Comparison of ENCODE assay signal across 6 cellular contexts in genomic region chr2:73717695-73718094, GRCh38. TPM values are rescaled to one million over a fixed set of nuclear protein-coding genes. Genes with fewer than 3 reads are reported as not detected.
DNase-seq lines count a peak whose midpoint lies in the region; ATAC-seq, FAIRE-seq and TF ChIP-seq lines count a peak whose summit lies in the region.
"Not testable (repeated sequence)": the region's sequence is repeated elsewhere in the genome, so short reads cannot be mapped to it uniquely, and the experiment has no call there.

No MANE protein-coding gene starts in this region.

- H3K4me2 ChIP-seq in HepG2 (ENCODE audit: low read depth, low read length), result peak overlapping the region; percentile 65
- H3K4me2 ChIP-seq in neural progenitor cell, result not testable (repeated sequence)

- WGBS in HepG2 (ENCODE audit: low lambda C conversion rate), result 73% methylated on average over 2 of the region's 4 CpGs

- TF ChIP-seq CTCF in bronchial epithelial cell (IDR thresholded peaks at IDR 0.05; ENCODE audit: insufficient read depth, low read length, severe bottlenecking); endothelial cell (IDR thresholded peaks at IDR 0.05; ENCODE audit: unreplicated experiment); HepG2 (CRISPR knock-in tag; IDR thresholded peaks at IDR 0.05); neural progenitor cell (IDR thresholded peaks at IDR 0.05); vagina (IDR thresholded peaks at IDR 0.05): not testable (repeated sequence)

- not testable (repeated sequence) for H4K20me1 ChIP-seq in HepG2 (ENCODE audit: insufficient read depth, low read length); neural progenitor cell (ENCODE audit: low read depth)

- not testable (repeated sequence) for H3K27ac ChIP-seq in HepG2 (ENCODE audit: extremely low read length, insufficient read depth, low read length); neural progenitor cell; vagina

- H3K36me3 ChIP-seq in bronchial epithelial cell (ENCODE audit: control insufficient read depth, insufficient read depth, low read length); HepG2 (replicated peaks in 1 of 2; ENCODE audit: control insufficient read depth in 1 of 2, insufficient read depth in 2 of 2, low read length in 2 of 2); neural progenitor cell; vagina: not testable (repeated sequence)

- not testable (repeated sequence) for BruUV-seq in HepG2 (replicated peaks; lab: Mats Ljungman, UMichigan)

- in situ Hi-C loops in HepG2 (cut with HindIII; ENCODE audit: extremely low pct_ligation_motif_present, low pct_unique_long_range_greater_than_20kb), result not testable (repeated sequence)

- H3K9ac ChIP-seq in HepG2 (ENCODE audit: insufficient read depth, low read depth, low read length); neural progenitor cell: not testable (repeated sequence)

- peaks cover 13% of the 10 kb centered on the region for H3K4me1 Mint-ChIP-seq in endothelial cell (ENCODE audit: unreplicated experiment)
- H3K4me1 Mint-ChIP-seq in neural progenitor cell, result not testable (repeated sequence)

- not testable (repeated sequence) for H3K9me3 ChIP-seq in HepG2 (ENCODE audit: low read length); neural progenitor cell (ENCODE audit: low read depth); vagina

- H3K4me3 Mint-ChIP-seq in endothelial cell (ENCODE audit: unreplicated experiment) (peak overlapping the region; percentile 31), neural progenitor cell (peak overlapping the region; percentile 48)

- POLR2A ChIA-PET in HepG2 (lab: Yijun Ruan, JAX), result not testable (repeated sequence)

- peak; percentile 74 for ATAC-seq in left colon
- ATAC-seq in HepG2, result not testable (repeated sequence)

- peak overlapping the region; percentile 64 for H3K27ac Mint-ChIP-seq in endothelial cell (ENCODE audit: unreplicated experiment)
- not testable (repeated sequence) for H3K27ac Mint-ChIP-seq in neural progenitor cell

- not testable (repeated sequence) for H3F3A ChIP-seq in neural progenitor cell (ENCODE audit: low read depth)

- not testable (repeated sequence) for H3K36me3 Mint-ChIP-seq in endothelial cell (ENCODE audit: low read depth, unreplicated experiment); neural progenitor cell

- not testable (repeated sequence) for TF ChIP-seq RAD21 in HepG2 (CRISPR knock-in tag; IDR thresholded peaks at IDR 0.05)

- TF ChIP-seq POLR2A in HepG2 (IDR thresholded peaks at IDR 0.05; ENCODE audit: insufficient read depth in 1 of 2, low read depth in 2 of 2, low read length in 2 of 2); vagina (IDR thresholded peaks at IDR 0.05): not testable (repeated sequence)

- not testable (repeated sequence) for H3K9me3 Mint-ChIP-seq in endothelial cell (ENCODE audit: unreplicated experiment); neural progenitor cell

- not testable (repeated sequence) for H3K79me2 ChIP-seq in HepG2 (ENCODE audit: insufficient read depth, low read length); neural progenitor cell (ENCODE audit: low read depth)

- H3K4me1 ChIP-seq in HepG2 (ENCODE audit: insufficient read depth, low read length), result peaks cover 19% of the 10 kb centered on the region
- H3K4me1 ChIP-seq in neural progenitor cell, vagina: not testable (repeated sequence)

- H3K4me3 ChIP-seq in bronchial epithelial cell (ENCODE audit: low read depth, low read length); HepG2 (replicated peaks in 1 of 3; ENCODE audit: insufficient read depth in 1 of 3, low read depth in 2 of 3, low read length in 3 of 3); neural progenitor cell; vagina: not testable (repeated sequence)

- not testable (repeated sequence) for H2AFZ ChIP-seq in HepG2 (ENCODE audit: low read length); neural progenitor cell (replicated peaks)

- intact Hi-C loops in left colon (cut with DNase I, micrococcal nuclease); HepG2 (cut with micrococcal nuclease; ENCODE audit: unreplicated experiment); vagina (cut with DNase I): not testable (repeated sequence)

- FAIRE-seq in bronchial epithelial cell (lab: Jason Lieb, UNC), result peak; percentile 94
- not testable (repeated sequence) for FAIRE-seq in HepG2 (lab: Jason Lieb, UNC)

- peaks cover 13% of the 10 kb centered on the region for H3K27me3 Mint-ChIP-seq in endothelial cell (ENCODE audit: unreplicated experiment)
- H3K27me3 Mint-ChIP-seq in neural progenitor cell (ENCODE audit: insufficient read depth, low read depth), result not testable (repeated sequence)

- H3K27me3 ChIP-seq in bronchial epithelial cell (ENCODE audit: control insufficient read depth, insufficient read depth, low read length); HepG2 (ENCODE audit: control insufficient read depth in 1 of 2, insufficient read depth in 2 of 2, low read length in 2 of 2); vagina: not testable (repeated sequence)
- peaks cover 33% of the 10 kb centered on the region for H3K27me3 ChIP-seq in neural progenitor cell

- TF ChIP-seq EP300 in HepG2 (IDR thresholded peaks at IDR 0.05; ENCODE audit: low read depth in 2 of 2, low read length in 2 of 2); HepG2 (CRISPR knock-in tag; IDR thresholded peaks at IDR 0.05; ENCODE audit: borderline replicate concordance): not testable (repeated sequence)

- CTCF ChIA-PET in HepG2 (lab: Yijun Ruan, JAX; ENCODE audit: low intra/inter-chr PET ratio, low total read pairs), result not testable (repeated sequence)

- not testable (repeated sequence) for DNase-seq in bronchial epithelial cell (ENCODE audit: low read depth); endothelial cell (ENCODE audit: low spot score); left colon; HepG2 (ENCODE audit: low spot score); neural progenitor cell (ENCODE audit: low spot score)
- peak; percentile 1 to 49 for DNase-seq in vagina (ENCODE audit: extremely low spot score in 2 of 2)

TF ChIP-seq in HepG2, 621 proteins besides CTCF, POLR2A, EP300 and RAD21:
- peak; percentile 87 for TF ChIP-seq ZNF768 (CRISPR knock-in tag; IDR thresholded peaks at IDR 0.05)

RNA-seq across cellular contexts. Expression of gene TPRKB, which starts 19.4 kb away (rescaled TPM):
- total RNA-seq in bronchial epithelial cell (18.6 and 21.1 TPM in 2 replicates), endothelial cell (ENCODE audit: unreplicated experiment) (33.3 TPM), left colon (10 to 100 TPM; 22.5 to 24.4 TPM), HepG2 (2016; rRNA removed; fragmentation: Illumina TruSeq; extraction: Trizol) (58.0 and 73.8 TPM in 2 replicates), neural progenitor cell (ENCODE audit: low replicate concordance) (96.8 and 157 TPM in 2 replicates), vagina (18.9 TPM)
- 30.1 and 30.9 TPM in 2 replicates for total RNA-seq in HepG2 (2016; cell fraction: cytosol; rRNA removed; fragmentation: Illumina TruSeq; extraction: Trizol; ENCODE audit: low read depth)
- total RNA-seq in HepG2 (2016; cell fraction: insoluble cytoplasmic fraction; rRNA removed; fragmentation: Illumina TruSeq; extraction: Trizol), result 53.8 and 79.5 TPM in 2 replicates
- total RNA-seq in HepG2 (2016; cell fraction: membrane; rRNA removed; fragmentation: Illumina TruSeq; extraction: Trizol), result 43.1 and 43.8 TPM in 2 replicates
- total RNA-seq in HepG2 (2016; cell fraction: nucleus; rRNA removed; fragmentation: Illumina TruSeq; extraction: Trizol), result 23.3 and 30.5 TPM in 2 replicates
- polyA plus RNA-seq in HepG2 (2011; rRNA removed), result 23.4 and 32.0 TPM in 2 replicates
- 21.7 and 26.1 TPM in 2 replicates for polyA plus RNA-seq in HepG2 (2011; cell fraction: cytosol; rRNA removed)
- polyA plus RNA-seq in HepG2 (2011; cell fraction: nucleus; rRNA removed), result 7.1 and 7.7 TPM in 2 replicates
- polyA plus RNA-seq in HepG2 (2012), result 38.9 and 50.9 TPM in 2 replicates
- polyA plus RNA-seq in HepG2 (2016; cell fraction: cytosol; fragmentation: Illumina TruSeq; extraction: Trizol; ENCODE audit: low read depth), result 52.0 and 61.1 TPM in 2 replicates
- 106 and 125 TPM in 2 replicates for polyA plus RNA-seq in HepG2 (2016; cell fraction: insoluble cytoplasmic fraction; fragmentation: Illumina TruSeq; extraction: Trizol; ENCODE audit: low read depth)
- 56.9 and 59.4 TPM in 2 replicates for polyA plus RNA-seq in HepG2 (2016; cell fraction: membrane; fragmentation: Illumina TruSeq; extraction: Trizol; ENCODE audit: low read depth)
- 51.6 and 51.9 TPM in 2 replicates for polyA plus RNA-seq in HepG2 (2016; cell fraction: nucleus; fragmentation: Illumina TruSeq; extraction: Trizol; ENCODE audit: insufficient read depth, low read depth)
- polyA minus RNA-seq in HepG2 (2011; rRNA and poly(A)+ RNA removed; ENCODE audit: low replicate concordance), result 1.3 and 7.5 TPM in 2 replicates
- 4.6 and 6.5 TPM in 2 replicates for polyA minus RNA-seq in HepG2 (2011; cell fraction: cytosol; rRNA and poly(A)+ RNA removed)
- polyA minus RNA-seq in HepG2 (2011; cell fraction: nucleus; rRNA and poly(A)+ RNA removed), result 9.0 and 14.4 TPM in 2 replicates
